11 cellular contexts compared by ENCODE assay signal in genomic region chr2:216857131-216857550, GRCh38. TPM values are rescaled to one million over a fixed set of nuclear protein-coding genes. Genes with fewer than 3 reads are reported as not detected.
DNase-seq lines count a peak whose midpoint lies in the region; ATAC-seq and TF ChIP-seq lines count a peak whose summit lies in the region.
"Had no signal": no experiment of that assay in that cellular context is flagged by ENCODE, and none has a peak within 500 bp of the region (broad histone marks: within the 10 kb centered on the region; RNA-seq: fewer than 3 reads in every experiment).

No MANE protein-coding gene starts in this region.

- no peak overlapping the region for H3K4me3 ChIP-seq in AG04449 (ENCODE audit: low read depth, low read length)
- H3K4me3 ChIP-seq in ovary = no peak overlapping the region

- H3K27me3 ChIP-seq in ovary = no peaks in the 10 kb centered on the region

- H3K36me3 Mint-ChIP-seq in activated CD8-positive, alpha-beta T cell treated with anti-CD3 and anti-CD28 coated beads, Interleukin-2, amount 10 ng/mL, durations not matched to agents 7 days and 5 days (ENCODE audit: low read depth) = no peaks in the 10 kb centered on the region

- intact Hi-C loops in ovary (cut with DNase I) = loop anchor here in 1 of 4 donors (5.0 kb wide), 1 partner anchor 160 kb away; the partner anchor contains the start of gene IGFBP5

- H3K27ac ChIP-seq in ovary = no peak overlapping the region

- peaks cover 15% of the 10 kb centered on the region for H3K4me1 ChIP-seq in ovary (ENCODE audit: insufficient read depth)

- DNase-seq in AG04449 (ENCODE audit: low read depth, low spot score) = peak; percentile 9
- DNase-seq in ELR (ENCODE audit: low read depth) = peak; percentile 58
- peak; percentile 62 for DNase-seq in activated CD8-positive, alpha-beta T cell treated with anti-CD3 and anti-CD28 coated beads, Interleukin-2, amount 10 ng/mL, durations not matched to agents 7 days and 5 days
- DNase-seq in kidney tubule cell (ENCODE audit: low spot score) = peak; percentile 90
- DNase-seq in ovary = no peak
- DNase-seq: H7, NCI-H1436 had no signal

- WGBS in ovary, 3 donors = 75 to 83% (median 80%) methylated on average over 3 of the region's 3 CpGs

- no peak overlapping the region for H3K4me3 Mint-ChIP-seq in activated CD8-positive, alpha-beta T cell treated with anti-CD3 and anti-CD28 coated beads, Interleukin-2, amount 10 ng/mL, durations not matched to agents 7 days and 5 days

- POLR2A ChIA-PET in AG04449 (lab: Yijun Ruan, JAX) = interaction anchor here (0.8 kb wide), 1 partner anchor 249 kb away, joined by 3 read pairs; no protein-coding TSS in a partner anchor
- POLR2A ChIA-PET in activated CD8-positive, alpha-beta T cell treated with anti-CD3 and anti-CD28 coated beads, Interleukin-2, amount 10 ng/mL, durations not matched to agents 7 days and 5 days (lab: Charles Lee) = interaction anchor here (0.7 kb wide), 1 partner anchor 366 kb away, joined by 3 read pairs; no protein-coding TSS in a partner anchor

- no peaks in the 10 kb centered on the region for H3K36me3 ChIP-seq in ovary

- TF ChIP-seq CTCF in AG04449 (IDR thresholded peaks at IDR 0.05; ENCODE audit: insufficient read depth, low read length, missing control alignments) = no peak
- TF ChIP-seq CTCF in ovary (IDR thresholded peaks at IDR 0.05) = no peak

- peaks cover 34% of the 10 kb centered on the region for H3K4me1 Mint-ChIP-seq in activated CD8-positive, alpha-beta T cell treated with anti-CD3 and anti-CD28 coated beads, Interleukin-2, amount 10 ng/mL, durations not matched to agents 7 days and 5 days (ENCODE audit: low read depth)

- CTCF ChIA-PET in AG04449 (lab: Yijun Ruan, JAX) = interaction anchor here (0.8 to 2.0 kb wide), 3 partner anchors 11 to 309 kb away, joined by 3 to 4 read pairs (median 3); no protein-coding TSS in a partner anchor
- CTCF ChIA-PET in activated CD8-positive, alpha-beta T cell treated with anti-CD3 and anti-CD28 coated beads, Interleukin-2, amount 10 ng/mL, durations not matched to agents 7 days and 5 days (lab: Charles Lee) = interaction anchor here (2.0 to 2.4 kb wide), 3 partner anchors 10 to 17 kb away, joined by 6 to 8 read pairs (median 7); no protein-coding TSS in a partner anchor

- peak overlapping the region; percentile 85 for H3K27ac Mint-ChIP-seq in activated CD8-positive, alpha-beta T cell treated with anti-CD3 and anti-CD28 coated beads, Interleukin-2, amount 10 ng/mL, durations not matched to agents 7 days and 5 days
- H3K27ac Mint-ChIP-seq: progenitor cell of endocrine pancreas had no signal

- no peaks in the 10 kb centered on the region for H3K9me3 ChIP-seq in ovary

- H3K27me3 Mint-ChIP-seq in activated CD8-positive, alpha-beta T cell treated with anti-CD3 and anti-CD28 coated beads, Interleukin-2, amount 10 ng/mL, durations not matched to agents 7 days and 5 days (ENCODE audit: low read depth) = peaks cover 10% of the 10 kb centered on the region

- TF ChIP-seq EP300 in ovary (IDR thresholded peaks at IDR 0.05) = no peak

- H3K9me3 Mint-ChIP-seq in activated CD8-positive, alpha-beta T cell treated with anti-CD3 and anti-CD28 coated beads, Interleukin-2, amount 10 ng/mL, durations not matched to agents 7 days and 5 days (ENCODE audit: insufficient read depth) = no peaks in the 10 kb centered on the region

- no peak for TF ChIP-seq POLR2A in ovary (IDR thresholded peaks at IDR 0.05)

- peak; percentile 90 for ATAC-seq in activated CD8-positive, alpha-beta T cell treated with anti-CD3 and anti-CD28 coated beads, Interleukin-2, amount 10 ng/mL, durations not matched to agents 7 days and 5 days
- ATAC-seq in HG03159 (IDR thresholded peaks at IDR 0.05; ENCODE audit: unreplicated experiment) (no peak), GM21619 (IDR thresholded peaks at IDR 0.05; ENCODE audit: unreplicated experiment) (no peak), GM21381 (IDR thresholded peaks at IDR 0.05; ENCODE audit: unreplicated experiment) (no peak)

RNA-seq across cellular contexts. Expression of gene TNP1, which starts 2.7 kb away (rescaled TPM):
- not detected for total RNA-seq in activated CD8-positive, alpha-beta T cell treated with anti-CD3 and anti-CD28 coated beads, Interleukin-2, amount 10 ng/mL, durations not matched to agents 7 days and 5 days
- total RNA-seq in ovary = not detected
- polyA plus RNA-seq in ovary = not detected
- total RNA-seq: H7 had no signal

Comparison
In these comparisons a context has a peak if more than half of its experiments do, and no peak if none do; other contexts are left out.
1. DNase-seq: peak in AG04449 (single experiment), ELR (single experiment), activated CD8-positive, alpha-beta T cell treated with anti-CD3 and anti-CD28 coated beads, Interleukin-2, amount 10 ng/mL, durations not matched to agents 7 days and 5 days (single experiment) and kidney tubule cell (single experiment); none in ovary (0 of 5).